Comparison of ENCODE assay signal across 1 cellular context in genomic region chr1:89339039-89339438, GRCh38.
TF ChIP-seq lines count a peak whose summit lies in the region.

No MANE protein-coding gene starts in this region.

TF ChIP-seq in HepG2, 621 proteins besides CTCF, POLR2A, EP300 and RAD21 (continued from another document):
- TF ChIP-seq, protein P1, sequence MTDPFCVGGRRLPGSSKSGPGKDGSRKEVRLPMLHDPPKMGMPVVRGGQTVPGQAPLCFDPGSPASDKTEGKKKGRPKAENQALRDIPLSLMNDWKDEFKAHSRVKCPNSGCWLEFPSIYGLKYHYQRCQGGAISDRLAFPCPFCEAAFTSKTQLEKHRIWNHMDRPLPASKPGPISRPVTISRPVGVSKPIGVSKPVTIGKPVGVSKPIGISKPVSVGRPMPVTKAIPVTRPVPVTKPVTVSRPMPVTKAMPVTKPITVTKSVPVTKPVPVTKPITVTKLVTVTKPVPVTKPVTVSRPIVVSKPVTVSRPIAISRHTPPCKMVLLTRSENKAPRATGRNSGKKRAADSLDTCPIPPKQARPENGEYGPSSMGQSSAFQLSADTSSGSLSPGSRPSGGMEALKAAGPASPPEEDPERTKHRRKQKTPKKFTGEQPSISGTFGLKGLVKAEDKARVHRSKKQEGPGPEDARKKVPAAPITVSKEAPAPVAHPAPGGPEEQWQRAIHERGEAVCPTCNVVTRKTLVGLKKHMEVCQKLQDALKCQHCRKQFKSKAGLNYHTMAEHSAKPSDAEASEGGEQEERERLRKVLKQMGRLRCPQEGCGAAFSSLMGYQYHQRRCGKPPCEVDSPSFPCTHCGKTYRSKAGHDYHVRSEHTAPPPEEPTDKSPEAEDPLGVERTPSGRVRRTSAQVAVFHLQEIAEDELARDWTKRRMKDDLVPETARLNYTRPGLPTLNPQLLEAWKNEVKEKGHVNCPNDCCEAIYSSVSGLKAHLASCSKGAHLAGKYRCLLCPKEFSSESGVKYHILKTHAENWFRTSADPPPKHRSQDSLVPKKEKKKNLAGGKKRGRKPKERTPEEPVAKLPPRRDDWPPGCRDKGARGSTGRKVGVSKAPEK (CRISPR knock-in tag; IDR thresholded peaks at IDR 0.05; ENCODE audit: borderline replicate concordance) = no peak
- TF ChIP-seq ZSCAN25 (CRISPR knock-in tag; IDR thresholded peaks at IDR 0.05) = no peak
- no peak for TF ChIP-seq ZNF577 (CRISPR knock-in tag; IDR thresholded peaks at IDR 0.05; ENCODE audit: borderline replicate concordance, low read depth)
- no peak for TF ChIP-seq ZNF317 (CRISPR knock-in tag; IDR thresholded peaks at IDR 0.05)
- no peak for TF ChIP-seq ESRRA (CRISPR knock-in tag; IDR thresholded peaks at IDR 0.05; ENCODE audit: low read depth)
- TF ChIP-seq ETV6 (CRISPR knock-in tag; conservative IDR thresholded peaks at IDR 0.05) = no peak
- TF ChIP-seq ZSCAN22 (CRISPR knock-in tag; IDR thresholded peaks at IDR 0.05) = no peak
- no peak for TF ChIP-seq HOXA9 (CRISPR knock-in tag; IDR thresholded peaks at IDR 0.05; ENCODE audit: borderline replicate concordance)
- TF ChIP-seq WIZ (CRISPR knock-in tag; IDR thresholded peaks at IDR 0.05) = no peak
- no peak for TF ChIP-seq PITX1 (CRISPR knock-in tag; IDR thresholded peaks at IDR 0.05)
- TF ChIP-seq PAF1 (CRISPR knock-in tag; IDR thresholded peaks at IDR 0.05) = no peak
- TF ChIP-seq FOSL2 (CRISPR knock-in tag; IDR thresholded peaks at IDR 0.05) = no peak
- no peak for TF ChIP-seq NFAT5 (CRISPR knock-in tag; IDR thresholded peaks at IDR 0.05)
